ENCODE assay signal across 10 cellular contexts in the genomic region with DNA sequence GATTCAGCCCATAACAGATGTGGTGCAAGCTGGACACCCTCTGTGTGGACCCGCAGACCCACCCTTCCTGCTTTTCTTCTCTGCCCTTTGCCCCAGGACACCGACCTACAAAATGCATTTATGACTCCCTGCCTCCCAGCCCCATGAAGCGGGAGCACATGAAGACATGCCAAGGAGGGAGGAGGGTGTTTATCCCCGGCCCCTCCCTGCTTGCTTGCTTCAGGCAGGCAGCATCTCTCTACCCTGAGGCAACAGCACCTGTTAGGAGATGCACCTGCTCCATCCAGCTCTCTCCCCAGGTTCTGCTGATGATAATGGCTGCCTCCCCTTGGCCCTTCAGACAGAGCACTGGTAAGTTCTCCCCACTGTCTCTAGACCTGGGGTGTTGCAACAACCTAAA.
"Had no signal": no experiment of that assay in that cellular context is flagged by ENCODE, and none has a peak within 500 bp of the region (broad histone marks: within the 10 kb centered on the region; RNA-seq: fewer than 3 reads in every experiment).

No MANE protein-coding gene starts in this region.

- H3K27ac ChIP-seq: testis had no signal

- H3K4me3 ChIP-seq: testis had no signal

- ATAC-seq: activated CD4-positive, CD25-positive, alpha-beta regulatory T cell treated with anti-CD3 and anti-CD28 coated beads, Interleukin-2, amount 50 U/mL, for 24 hours; stimulated activated naive CD8-positive, alpha-beta T cell treated with anti-CD3 and anti-CD28 coated beads, Interleukin-15, amount 100 ng/mL, for 72 hours had no signal

- H3K27me3 ChIP-seq: testis had no signal

- H3K9me3 ChIP-seq: testis had no signal

- DNase-seq: activated CD4-positive, alpha-beta T cell treated with anti-CD3 and anti-CD28 coated beads, Interleukin-2, amount 50 U/mL, for 4 hours; activated effector memory CD4-positive, alpha-beta T cell treated with Interleukin-2 at 50 U/mL for 16 hours; activated T-cell treated with anti-CD3 and anti-CD28 coated beads, Interleukin-2, amount 50 U/mL, for 1 hour; central memory CD4-positive, alpha-beta T cell; dermis blood vessel endothelial cell; stimulated activated CD4-positive, alpha-beta T cell treated with anti-CD3 and anti-CD28 coated beads, Interleukin-15, amount 100 ng/mL, for 24 hours; stimulated activated CD4-positive, alpha-beta T cell treated with anti-CD3 and anti-CD28 coated beads, Interleukin-4, amount 100 ng/mL, for 24 hours; stimulated activated naive CD8-positive, alpha-beta T cell treated with anti-CD3 and anti-CD28 coated beads, Interleukin-15, amount 100 ng/mL, for 72 hours; testis had no signal
